20 cellular contexts compared by ENCODE assay signal in genomic region chr20:3199206-3199605, GRCh38.
"Had no signal": no experiment of that assay in that cellular context is flagged by ENCODE, and none has a peak within 500 bp of the region (broad histone marks: within the 10 kb centered on the region; RNA-seq: fewer than 3 reads in every experiment).

No MANE protein-coding gene starts in this region.

- H3K36me3 ChIP-seq: ovary had no signal

- H3K27me3 Mint-ChIP-seq: activated CD4-positive, alpha-beta memory T cell treated with anti-CD3 and anti-CD28 coated beads, Interleukin-2, amount 10 ng/mL, durations not matched to agents 7 days and 5 days; activated naive CD8-positive, alpha-beta T cell treated with anti-CD3 and anti-CD28 coated beads, Interleukin-2, amount 50 U/mL, for 24 hours; dendritic cell treated with granulocyte-macrophage colony-stimulating factor and Interleukin-4, amounts not matched to agents 40 ng/mL and 50 ng/mL, for 4 days; naive thymus-derived CD8-positive, alpha-beta T cell; T-cell had no signal

- H3K9me3 Mint-ChIP-seq: activated CD4-positive, alpha-beta memory T cell treated with anti-CD3 and anti-CD28 coated beads, Interleukin-2, amount 10 ng/mL, durations not matched to agents 7 days and 5 days; activated naive CD8-positive, alpha-beta T cell treated with anti-CD3 and anti-CD28 coated beads, Interleukin-2, amount 50 U/mL, for 24 hours; dendritic cell treated with granulocyte-macrophage colony-stimulating factor and Interleukin-4, amounts not matched to agents 40 ng/mL and 50 ng/mL, for 4 days; naive thymus-derived CD8-positive, alpha-beta T cell; T-cell had no signal

- H3K27ac Mint-ChIP-seq: activated CD4-positive, alpha-beta memory T cell treated with anti-CD3 and anti-CD28 coated beads, Interleukin-2, amount 10 ng/mL, durations not matched to agents 7 days and 5 days; activated naive CD8-positive, alpha-beta T cell treated with anti-CD3 and anti-CD28 coated beads, Interleukin-2, amount 50 U/mL, for 24 hours; brain; dendritic cell treated with granulocyte-macrophage colony-stimulating factor and Interleukin-4, amounts not matched to agents 40 ng/mL and 50 ng/mL, for 4 days; T-cell had no signal

- H3K4me3 ChIP-seq: left lung, lung, ovary, prostate gland, stomach, suprapubic skin, tibial nerve had no signal

- H3K4me1 ChIP-seq: foreskin keratinocyte had no signal

- DNase-seq: activated CD4-positive, alpha-beta memory T cell treated with anti-CD3 and anti-CD28 coated beads, Interleukin-2, amount 10 ng/mL, durations not matched to agents 7 days and 5 days; activated naive CD4-positive, alpha-beta T cell; activated naive CD8-positive, alpha-beta T cell treated with anti-CD3 and anti-CD28 coated beads, Interleukin-2, amount 50 U/mL, for 24 hours; anterior cingulate cortex; caudate nucleus; effector CD4-positive, alpha-beta T cell; foreskin keratinocyte; naive thymus-derived CD8-positive, alpha-beta T cell; ovary; stimulated activated CD4-positive, alpha-beta T cell treated with anti-CD3 and anti-CD28 coated beads, Interleukin-4, amount 100 ng/mL, for 24 hours; stomach; T-cell had no signal

- H3K9me3 ChIP-seq: left lung, neutrophil, ovary, prostate gland, stomach, suprapubic skin, tibial nerve had no signal

- ATAC-seq: activated naive CD8-positive, alpha-beta T cell treated with anti-CD3 and anti-CD28 coated beads, Interleukin-2, amount 50 U/mL, for 24 hours; foreskin keratinocyte; left lung; naive thymus-derived CD8-positive, alpha-beta T cell; T-cell had no signal

- H3K27ac ChIP-seq: foreskin keratinocyte, left lung, neutrophil, ovary, prostate gland, stomach, suprapubic skin, tibial nerve had no signal

- H3K27me3 ChIP-seq: foreskin keratinocyte, left lung, neutrophil, ovary, stomach, suprapubic skin, tibial nerve had no signal

- H3K4me3 Mint-ChIP-seq: activated CD4-positive, alpha-beta memory T cell treated with anti-CD3 and anti-CD28 coated beads, Interleukin-2, amount 10 ng/mL, durations not matched to agents 7 days and 5 days; activated naive CD8-positive, alpha-beta T cell treated with anti-CD3 and anti-CD28 coated beads, Interleukin-2, amount 50 U/mL, for 24 hours; dendritic cell treated with granulocyte-macrophage colony-stimulating factor and Interleukin-4, amounts not matched to agents 40 ng/mL and 50 ng/mL, for 4 days; T-cell had no signal
